ENCODE assay signal across 8 cellular contexts in the genomic region with DNA sequence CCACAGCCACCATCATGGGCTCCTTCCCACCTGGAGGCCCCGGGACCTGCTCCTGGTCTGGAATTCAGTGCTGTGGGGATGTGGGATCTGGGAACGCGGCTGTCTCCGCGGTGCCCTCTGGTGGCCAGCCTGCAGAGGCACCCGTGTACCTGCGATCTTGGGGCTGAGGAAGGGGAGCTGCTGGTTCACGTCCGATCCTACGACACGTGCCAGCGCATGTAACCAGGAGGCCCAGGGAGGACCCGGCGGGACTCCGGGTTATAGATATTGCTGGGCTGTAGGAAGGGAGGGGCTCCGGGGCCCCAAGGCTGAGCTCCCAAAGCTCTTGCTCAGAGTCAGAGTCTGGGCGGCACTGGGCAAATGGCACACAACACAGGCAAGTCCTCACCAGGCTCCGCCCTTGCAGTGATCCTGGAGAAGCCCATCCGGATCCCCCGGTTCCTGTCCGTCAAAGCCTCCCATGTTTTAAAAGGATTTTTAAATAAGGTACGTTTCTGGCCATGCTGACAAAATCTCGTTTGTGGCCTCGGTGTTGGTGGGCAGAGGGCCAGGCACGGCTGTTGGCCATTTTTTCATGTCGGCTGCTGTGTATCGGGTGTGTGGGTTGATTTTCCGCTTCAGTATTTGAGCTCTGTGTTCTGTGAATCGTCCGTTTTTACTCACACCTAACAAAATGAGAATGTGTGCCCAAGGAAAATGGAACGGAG. TPM values are rescaled to one million over a fixed set of nuclear protein-coding genes. Genes with fewer than 3 reads are reported as not detected.
DNase-seq lines count a peak whose midpoint lies in the region; ATAC-seq, FAIRE-seq and TF ChIP-seq lines count a peak whose summit lies in the region.

No MANE protein-coding gene starts in this region.

- H3K36me3 ChIP-seq in H7 (replicated peaks; ENCODE audit: control insufficient read depth, insufficient read depth, low read length) = peaks cover 3% of the 10 kb centered on the region

- DNase-seq in H7 (peak; percentile 99), NCI-H748 treated with DMSO at 0.1 percent for 48 hours (lab: John Stamatoyannopoulos, UW) (peak; percentile 19), frontal cortex (ENCODE audit: low spot score in 2 of 2) (peak; percentile 83 to 90), omental fat pad (ENCODE audit: low spot score) (no peak)
- DNase-seq in activated naive CD4-positive, alpha-beta T cell treated with Interleukin-2 at 50 U/mL for 16 hours = peak; percentile 38

- ATAC-seq in omental fat pad (ENCODE audit: low FRiP score) (peak; percentile 42), GM18909 (IDR thresholded peaks at IDR 0.05; ENCODE audit: poor library complexity, unreplicated experiment) (no peak), HG03460 (IDR thresholded peaks at IDR 0.05; ENCODE audit: unreplicated experiment) (no peak)

- H3K4me3 ChIP-seq in H7 (ENCODE audit: insufficient read depth, low read depth, low read length) = no peak overlapping the region

- H3K27ac ChIP-seq in C4-2B = no peak overlapping the region

- H3K27me3 ChIP-seq in H7 (ENCODE audit: control insufficient read depth, insufficient read depth, low read length) = no peaks in the 10 kb centered on the region

- TF ChIP-seq CTCF in C4-2B (conservative IDR thresholded peaks at IDR 0.05) (peak; percentile 98), omental fat pad (IDR thresholded peaks at IDR 0.05) (no peak)

- no peak for FAIRE-seq in frontal cortex (lab: Jason Lieb, UNC)

RNA-seq across cellular contexts. Expression of gene FAAP20, which starts 20.1 kb away (rescaled TPM):
- total RNA-seq in H7 (2014; rRNA removed; shearing (Covaris generic)) = 60.5 and 69.9 TPM in 2 replicates
- 19.2 TPM for total RNA-seq in frontal cortex
- 10 to 100 TPM; 14.2 to 24.9 (median 21.8) TPM for total RNA-seq in omental fat pad

RNA-seq across cellular contexts. Expression of gene SKI, which starts 53.6 kb away (rescaled TPM):
- 29.2 and 29.9 TPM in 2 replicates for total RNA-seq in H7 (2014; rRNA removed; shearing (Covaris generic))
- total RNA-seq in frontal cortex (15.5 TPM), omental fat pad (10 to 100 TPM; 35.3 to 54.0 (median 47.3) TPM)
